ENCODE assay signal across 33 cellular contexts in the genomic region with DNA sequence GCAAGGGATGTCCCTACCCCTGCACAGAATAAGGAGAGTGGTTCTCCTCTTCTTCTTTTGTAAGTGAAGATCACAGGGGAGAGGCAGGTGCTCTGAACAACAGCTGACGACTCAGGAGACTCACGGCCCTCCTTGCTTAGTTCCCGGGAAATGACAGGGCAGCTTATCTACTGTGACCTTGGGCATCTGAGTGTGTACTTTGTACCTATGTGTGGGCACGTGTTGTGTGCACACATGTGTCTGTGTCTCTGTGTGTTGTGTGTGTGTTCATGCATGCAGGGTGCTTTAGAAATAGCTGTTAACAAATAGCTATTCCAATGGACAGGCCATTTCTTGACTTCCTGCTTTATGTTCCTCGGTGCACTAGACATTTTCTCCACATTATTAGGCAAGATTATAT.
"Had no signal": no experiment of that assay in that cellular context is flagged by ENCODE, and none has a peak within 500 bp of the region (broad histone marks: within the 10 kb centered on the region; RNA-seq: fewer than 3 reads in every experiment).

No MANE protein-coding gene starts in this region.

- H3K36me3 ChIP-seq: MG63 had no signal

- H3K4me2 ChIP-seq: KMS-11 had no signal

- DNase-seq: Karpas-422, Kasumi-1, KG1, MG63, MM.1S, MV-4-11, NCI-H1048, NCI-H1092, NCI-H1092 treated with DMSO at 0.1 percent for 48 hours, NCI-H1105, NCI-H1105 treated with DMSO at 0.1 percent for 48 hours, NCI-H1417, NCI-H1417 treated with DMSO at 0.1 percent for 48 hours, NCI-H1436, NCI-H1436 treated with DMSO at 0.1 percent for 48 hours, NCI-H146, NCI-H1694, NCI-H1694 treated with DMSO at 0.1 percent for 48 hours, NCI-H187, NCI-H187 treated with DMSO at 0.1 percent for 48 hours, NCI-H1930, NCI-H2029, NCI-H2029 treated with DMSO at 0.1 percent for 48 hours, NCI-H2081, NCI-H2081 treated with DMSO at 0.1 percent for 48 hours, NCI-H2107, NCI-H2171, NCI-H2171 treated with DMSO at 0.1 percent for 48 hours, NCI-H226, NCI-H345, NCI-H446, NCI-H446 treated with DMSO at 0.1 percent for 48 hours had no signal

- H3K9me3 ChIP-seq: MG63 had no signal

- H3K4me3 ChIP-seq: MG63 had no signal

- H3K9ac ChIP-seq: KMS-11 had no signal

- H3K27ac ChIP-seq: KMS-11 had no signal
